In the genomic region with DNA sequence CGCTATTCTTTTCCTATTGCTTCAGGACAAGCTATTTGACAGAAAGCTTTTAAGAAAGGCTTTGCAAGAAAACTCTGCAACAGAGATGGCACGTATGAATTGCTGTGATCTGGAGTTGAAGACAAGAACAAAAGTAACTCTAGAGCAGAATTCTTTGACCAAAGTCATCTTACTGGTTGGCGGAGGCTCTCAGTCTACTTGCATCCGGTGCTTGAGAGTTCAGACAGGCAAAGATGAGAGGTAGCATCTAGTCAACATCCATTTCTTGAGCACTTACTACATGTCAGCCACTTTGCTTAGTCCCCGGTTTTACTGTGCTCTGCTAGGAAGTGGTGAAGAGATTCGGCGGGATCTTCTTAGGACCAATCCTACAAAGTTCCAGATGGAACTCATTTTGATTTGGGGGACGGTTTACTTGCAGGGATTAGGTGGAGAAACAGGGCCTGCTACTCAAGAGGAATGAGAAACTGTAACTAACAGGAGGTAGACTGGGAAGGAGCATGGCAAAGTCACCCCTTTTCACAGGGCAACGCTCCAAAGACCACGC, we compare ENCODE assay signal across 8 cellular contexts. TPM values are rescaled to one million over a fixed set of nuclear protein-coding genes. Genes with fewer than 3 reads are reported as not detected.
DNase-seq lines count a peak whose midpoint lies in the region; ATAC-seq and TF ChIP-seq lines count a peak whose summit lies in the region.

No MANE protein-coding gene starts in this region.

- in situ Hi-C loops in brain microvascular endothelial cell (cut with HindIII; ENCODE audit: low pct_ligation_motif_present, low sequenced_read_pairs), result no loop called here

- TF ChIP-seq POLR2A in upper lobe of left lung (IDR thresholded peaks at IDR 0.05), result no peak

- peak overlapping the region; percentile 86 for H3K4me2 ChIP-seq in MM.1S (ENCODE audit: low read depth, low read length)

- no peak for TF ChIP-seq CTCF in MM.1S (IDR thresholded peaks at IDR 0.05; ENCODE audit: low read length)
- no peak for TF ChIP-seq CTCF in brain microvascular endothelial cell (IDR thresholded peaks at IDR 0.05; ENCODE audit: low read depth, low read length, missing control alignments)
- no peak for TF ChIP-seq CTCF in upper lobe of left lung (IDR thresholded peaks at IDR 0.05)

- H3K79me2 ChIP-seq in MM.1S (ENCODE audit: low read length), result peaks cover 13% of the 10 kb centered on the region

- ATAC-seq in upper lobe of left lung (ENCODE audit: low FRiP score in 2 of 2) (no peak), GM18873 (IDR thresholded peaks at IDR 0.05; ENCODE audit: low FRiP score, unreplicated experiment) (no peak)

- TF ChIP-seq EP300 in upper lobe of left lung (IDR thresholded peaks at IDR 0.05), result no peak

- H3F3A ChIP-seq in MM.1S (ENCODE audit: insufficient read depth, low read length), result peaks cover 14% of the 10 kb centered on the region

- peak overlapping the region; percentile 79; the same call in 1 of the 2 replicates for H3K27ac ChIP-seq in MM.1S (ENCODE audit: low read length)
- peak overlapping the region; percentile 93 for H3K27ac ChIP-seq in brain microvascular endothelial cell
- H3K27ac ChIP-seq in upper lobe of left lung, result peak overlapping the region; percentile 95 to 99 (median 98)

- H3K36me3 ChIP-seq in MM.1S (replicated peaks; ENCODE audit: insufficient read depth, low read length), result no peaks in the 10 kb centered on the region
- no peaks in the 10 kb centered on the region for H3K36me3 ChIP-seq in brain microvascular endothelial cell (replicated peaks)
- H3K36me3 ChIP-seq in upper lobe of left lung, result no peaks in the 10 kb centered on the region

- H3K9me3 ChIP-seq in MM.1S (replicated peaks; ENCODE audit: insufficient read depth, low read length) (no peaks in the 10 kb centered on the region), upper lobe of left lung (peaks cover 0 to 4% (median 0%) of the 10 kb centered on the region in 4 donors)

- H3K4me3 ChIP-seq in MM.1S (ENCODE audit: low read length) (peak overlapping the region; percentile 84), brain microvascular endothelial cell (ENCODE audit: low read depth, low read length) (peak overlapping the region; percentile 99), upper lobe of left lung (peak overlapping the region; percentile 75 to 93 (median 86))

- WGBS in upper lobe of left lung, 2 donors, result 64 to 79% methylated on average over 8 to 10 of the region's 10 CpGs

- peaks cover 11% of the 10 kb centered on the region for H3K4me1 ChIP-seq in MM.1S (ENCODE audit: low read length)
- H3K4me1 ChIP-seq in upper lobe of left lung, result peaks cover 7 to 17% (median 8%) of the 10 kb centered on the region in 4 donors

- no peaks in the 10 kb centered on the region for H4K20me1 ChIP-seq in MM.1S (ENCODE audit: insufficient read depth, low read length)

- no peaks in the 10 kb centered on the region for H3K27me3 ChIP-seq in MM.1S (replicated peaks; ENCODE audit: insufficient read depth, low read length)
- H3K27me3 ChIP-seq in brain microvascular endothelial cell (replicated peaks), result no peaks in the 10 kb centered on the region
- H3K27me3 ChIP-seq in upper lobe of left lung, result no peaks in the 10 kb centered on the region

- DNase-seq in DMS114 treated with DMSO at 0.1 percent for 48 hours (lab: John Stamatoyannopoulos, UW; ENCODE audit: unreplicated experiment), result peak; percentile 50
- no peak for DNase-seq in MM.1S
- DNase-seq in brain microvascular endothelial cell, result peak; percentile 2
- DNase-seq in lung microvascular endothelial cell (ENCODE audit: low read depth in 2 of 2), result peak; percentile 2 to 9
- no peak for DNase-seq in upper lobe of left lung
- no peak for DNase-seq in NCI-H524 treated with DMSO at 0.1 percent for 48 hours (lab: John Stamatoyannopoulos, UW)
- no peak for DNase-seq in mucosa of gallbladder (ENCODE audit: low spot score)

- H3K9ac ChIP-seq in MM.1S (ENCODE audit: low read length), result peak overlapping the region; percentile 93

- H3K9me2 ChIP-seq in MM.1S (replicated peaks; ENCODE audit: insufficient read depth, low read length), result no peaks in the 10 kb centered on the region

- peak overlapping the region; percentile 74 for H2AFZ ChIP-seq in MM.1S (ENCODE audit: low read length)

RNA-seq across cellular contexts. Expression of a gene that starts 0.4 kb away (rescaled TPM):
- total RNA-seq in lung microvascular endothelial cell, result 4.1 and 6.3 TPM in 2 replicates
- total RNA-seq in upper lobe of left lung, result 10 to 100 TPM; 27.7 to 77.5 (median 30.2) TPM
- 27.5 TPM for total RNA-seq in mucosa of gallbladder

Comparison
In these comparisons a context has a peak if more than half of its experiments do, and no peak if none do; other contexts are left out.
1. DNase-seq: peak in DMS114 treated with DMSO at 0.1 percent for 48 hours (single experiment), brain microvascular endothelial cell (single experiment) and lung microvascular endothelial cell (2 of 2); none in MM.1S (single experiment), upper lobe of left lung (0 of 2), NCI-H524 treated with DMSO at 0.1 percent for 48 hours (single experiment) and mucosa of gallbladder (single experiment).
2. Peak in every context shown above with its lines, with median percentiles within 50 percentile points of each other: H3K27ac ChIP-seq and H3K4me3 ChIP-seq.